Comparison of ENCODE assay signal across 11 cellular contexts in genomic region chr13:99296270-99296865, GRCh38. TPM values are rescaled to one million over a fixed set of nuclear protein-coding genes. Genes with fewer than 3 reads are reported as not detected.
DNase-seq lines count a peak whose midpoint lies in the region; ATAC-seq and TF ChIP-seq lines count a peak whose summit lies in the region.
"Had no signal": no experiment of that assay in that cellular context is flagged by ENCODE, and none has a peak within 500 bp of the region (broad histone marks: within the 10 kb centered on the region; RNA-seq: fewer than 3 reads in every experiment).

No MANE protein-coding gene starts in this region.

- H3K27me3 Mint-ChIP-seq in naive thymus-derived CD8-positive, alpha-beta T cell = no peaks in the 10 kb centered on the region

- ATAC-seq in GM18868 (IDR thresholded peaks at IDR 0.05; ENCODE audit: unreplicated experiment) (peak; percentile 52), HG02623 (IDR thresholded peaks at IDR 0.05; ENCODE audit: unreplicated experiment) (peak; percentile 51)
- ATAC-seq in naive thymus-derived CD8-positive, alpha-beta T cell = peak; percentile 81 to 83

- peak overlapping the region; percentile 42 to 89 (median 82) for H3K4me3 Mint-ChIP-seq in naive thymus-derived CD8-positive, alpha-beta T cell

- no peak overlapping the region; the same call in 1 of the 2 replicates for H3K9ac ChIP-seq in OCI-LY1 (ENCODE audit: low read length)

- H3K4me1 Mint-ChIP-seq in naive thymus-derived CD8-positive, alpha-beta T cell = peaks cover 37 to 92% (median 71%) of the 10 kb centered on the region in 4 donors

- H3K4me3 ChIP-seq in OCI-LY1 (ENCODE audit: low read depth, low read length, poor library complexity, severe bottlenecking) (no peak overlapping the region), H7 (ENCODE audit: insufficient read depth, low read depth, low read length) (no peak overlapping the region)

- peak overlapping the region; percentile 65 for H3K27ac ChIP-seq in OCI-LY1 (ENCODE audit: low read depth, low read length, poor library complexity, severe bottlenecking)

- H3K27me3 ChIP-seq in OCI-LY1 (ENCODE audit: insufficient read depth, low read length) (no peaks in the 10 kb centered on the region), H7 (ENCODE audit: control insufficient read depth, insufficient read depth, low read length) (no peaks in the 10 kb centered on the region)

- peaks cover 16% of the 10 kb centered on the region; the same call in 1 of the 2 replicates for H4K20me1 ChIP-seq in OCI-LY1 (ENCODE audit: insufficient read depth, low read length)

- TF ChIP-seq CTCF in OCI-LY1 (IDR thresholded peaks at IDR 0.05; ENCODE audit: low read length) (no peak), GM13977 (IDR thresholded peaks at IDR 0.05; ENCODE audit: extremely low read depth, insufficient read depth, missing control alignments) (no peak)

- H3K79me2 ChIP-seq in OCI-LY1 (ENCODE audit: insufficient read depth, low read length) = peaks cover 68% of the 10 kb centered on the region

- in situ Hi-C loops in GM13977 (cut with MboI; ENCODE audit: low pct_unique_long_range_greater_than_20kb, low sequenced_read_pairs, unreplicated experiment) = loop anchor here (25.0 kb wide), 1 partner anchor 91 kb away; no protein-coding TSS in a partner anchor

- peaks cover 0 to 48% (median 3%) of the 10 kb centered on the region in 3 donors for H3K36me3 Mint-ChIP-seq in naive thymus-derived CD8-positive, alpha-beta T cell

- no peaks in the 10 kb centered on the region for H3K9me3 Mint-ChIP-seq in naive thymus-derived CD8-positive, alpha-beta T cell

- H3K9me2 ChIP-seq in OCI-LY1 (ENCODE audit: low read depth, low read length) = no peaks in the 10 kb centered on the region

- POLR2A ChIA-PET in naive thymus-derived CD8-positive, alpha-beta T cell (lab: Charles Lee) = interaction anchor here (0.6 to 2.4 kb wide), 5 partner anchors 11 to 79 kb away, joined by 3 to 12 read pairs (median 3); partner anchors contain the start of genes GPR18 and GPR183

- H3K36me3 ChIP-seq in OCI-LY1 (ENCODE audit: insufficient read depth, low read length) (peaks cover 85% of the 10 kb centered on the region), H7 (replicated peaks; ENCODE audit: control insufficient read depth, insufficient read depth, low read length) (no peaks in the 10 kb centered on the region)

- no peak overlapping the region for H3K4me2 ChIP-seq in OCI-LY1 (ENCODE audit: low read length)

- no peaks in the 10 kb centered on the region; the same call in 1 of the 2 replicates for H3K9me3 ChIP-seq in OCI-LY1 (ENCODE audit: low read length)

- H3K27ac Mint-ChIP-seq in naive thymus-derived CD8-positive, alpha-beta T cell = peak overlapping the region; percentile 83 to 97 (median 94)

- H2AFZ ChIP-seq in OCI-LY1 (ENCODE audit: low read length) = no peak overlapping the region

- H3F3A ChIP-seq in OCI-LY1 (ENCODE audit: insufficient read depth, low read length) = peaks cover 41% of the 10 kb centered on the region

- H3K4me1 ChIP-seq in OCI-LY1 (ENCODE audit: insufficient read depth, low read length, severe bottlenecking) = peaks cover 62% of the 10 kb centered on the region

- DNase-seq in naive thymus-derived CD8-positive, alpha-beta T cell = peak in 3 of 10 donors; percentile 40 to 57 (median 57)
- no peak for DNase-seq in NCI-H128 (lab: John Stamatoyannopoulos, UW; ENCODE audit: unreplicated experiment)
- no peak for DNase-seq in A172 (ENCODE audit: low spot score)
- no peak for DNase-seq in GM13977 (ENCODE audit: low spot score)
- DNase-seq in H7 = no peak
- DNase-seq: activated CD4-positive, alpha-beta T cell treated with anti-CD3 and anti-CD28 coated beads, Interleukin-2, amount 50 U/mL, for 4 hours; GF-D8; stimulated activated CD4-positive, alpha-beta T cell treated with anti-CD3 and anti-CD28 coated beads, Interleukin-12 subunit alpha, Interleukin-12 subunit beta, amount 100 ng/mL, for 4 hours had no signal

RNA-seq across cellular contexts. Expression of gene GPR183, which starts 10.8 kb away (rescaled TPM):
- 10 to 100 TPM in 1 of 2 experiments, 1 to 10 TPM in 1; 8.4 to 10.4 TPM for total RNA-seq in naive thymus-derived CD8-positive, alpha-beta T cell
- polyA plus RNA-seq in naive thymus-derived CD8-positive, alpha-beta T cell = 10 to 100 TPM in 2 of 3 donors, 1 to 10 TPM in 1; 9.2 to 35.5 (median 13.1) TPM
- not detected in 2 replicates for total RNA-seq in A172 (2014; rRNA removed; shearing (Covaris generic))
- not detected in 2 replicates for total RNA-seq in H7 (2014; rRNA removed; shearing (Covaris generic))

RNA-seq across cellular contexts. Expression of gene GPR18, which starts 38.2 kb away (rescaled TPM):
- total RNA-seq in naive thymus-derived CD8-positive, alpha-beta T cell = 10 to 100 TPM; 31.1 to 31.3 TPM
- polyA plus RNA-seq in naive thymus-derived CD8-positive, alpha-beta T cell = 10 to 100 TPM; 22.2 to 37.0 (median 26.1) TPM
- total RNA-seq in A172 (2014; rRNA removed; shearing (Covaris generic)) = not detected in 2 replicates
- total RNA-seq in H7 (2014; rRNA removed; shearing (Covaris generic)) = 0.10 TPM in 1 of 2 replicates, not detected in the other

Comparison
In these comparisons a context has a peak if more than half of its experiments do, and no peak if none do; other contexts are left out.
1. RNA of gene GPR18, which starts 38.2 kb away (total RNA-seq): 31.1 to 31.3 TPM in naive thymus-derived CD8-positive, alpha-beta T cell; 0.10 TPM in H7 and not detected in A172; every median in the first group is over 10 times any median in the second.
2. Peak in every context shown above with its lines, with median percentiles within 50 percentile points of each other: ATAC-seq.